In the genomic region with DNA sequence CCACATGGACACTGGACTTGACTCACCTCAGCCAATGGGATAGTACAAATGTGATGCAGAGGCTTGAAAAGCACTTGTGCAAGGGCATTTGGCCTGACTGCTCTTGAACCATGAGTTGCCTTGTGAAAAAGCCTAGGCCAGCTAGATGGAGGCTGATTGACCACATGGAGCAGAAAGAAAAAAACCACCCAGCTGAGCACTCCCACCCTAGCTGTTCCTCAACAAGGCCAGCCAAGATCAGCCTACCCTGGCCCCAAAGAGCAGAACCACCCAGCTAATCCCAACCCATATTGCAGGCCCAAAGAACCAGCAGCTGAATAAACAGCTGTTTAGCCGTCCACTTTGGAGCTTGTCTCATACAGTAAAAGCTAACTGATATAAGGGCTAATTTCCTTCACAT, we compare ENCODE assay signal across 2 cellular contexts.
TF ChIP-seq lines count a peak whose summit lies in the region.

No MANE protein-coding gene starts in this region.

TF ChIP-seq in HEK293, 187 proteins besides CTCF, POLR2A, EP300 and RAD21:
- TF ChIP-seq, protein P1, sequence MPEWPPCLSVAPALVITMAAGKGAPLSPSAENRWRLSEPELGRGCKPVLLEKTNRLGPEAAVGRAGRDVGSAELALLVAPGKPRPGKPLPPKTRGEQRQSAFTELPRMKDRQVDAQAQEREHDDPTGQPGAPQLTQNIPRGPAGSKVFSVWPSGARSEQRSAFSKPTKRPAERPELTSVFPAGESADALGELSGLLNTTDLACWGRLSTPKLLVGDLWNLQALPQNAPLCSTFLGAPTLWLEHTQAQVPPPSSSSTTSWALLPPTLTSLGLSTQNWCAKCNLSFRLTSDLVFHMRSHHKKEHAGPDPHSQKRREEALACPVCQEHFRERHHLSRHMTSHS (tag by site-specific recombination; IDR thresholded peaks at IDR 0.05), result no peak
- TF ChIP-seq ZNF24 (tag by site-specific recombination; IDR thresholded peaks at IDR 0.05) (no peak), SETDB1 (IDR thresholded peaks at IDR 0.05; ENCODE audit: insufficient read length, low read length) (peak; percentile 18)
- TF ChIP-seq, protein P2, sequence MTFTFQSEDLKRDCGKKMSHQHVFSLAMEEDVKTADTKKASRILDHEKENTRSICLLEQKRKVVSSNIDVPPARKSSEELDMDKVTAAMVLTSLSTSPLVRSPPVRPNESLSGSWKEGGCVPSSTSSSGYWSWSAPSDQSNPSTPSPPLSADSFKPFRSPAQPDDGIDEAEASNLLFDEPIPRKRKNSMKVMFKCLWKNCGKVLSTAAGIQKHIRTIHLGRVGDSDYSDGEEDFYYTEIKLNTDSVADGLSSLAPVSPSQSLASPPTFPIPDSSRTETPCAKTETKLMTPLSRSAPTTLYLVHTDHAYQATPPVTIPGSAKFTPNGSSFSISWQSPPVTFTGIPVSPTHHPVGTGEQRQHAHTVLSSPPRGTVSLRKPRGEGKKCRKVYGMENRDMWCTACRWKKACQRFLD (tag by site-specific recombination; IDR thresholded peaks at IDR 0.05), result no peak

TF ChIP-seq in HEK293T, 16 proteins besides CTCF, POLR2A, EP300 and RAD21 (continued from another document):
- TF ChIP-seq L3MBTL2 (conservative IDR thresholded peaks at IDR 0.05) (no peak), NFRKB (IDR thresholded peaks at IDR 0.05) (no peak), HDGF (IDR thresholded peaks at IDR 0.05; ENCODE audit: borderline replicate concordance) (no peak), ELF4 (IDR thresholded peaks at IDR 0.05) (no peak)
- TF ChIP-seq, protein P3, sequence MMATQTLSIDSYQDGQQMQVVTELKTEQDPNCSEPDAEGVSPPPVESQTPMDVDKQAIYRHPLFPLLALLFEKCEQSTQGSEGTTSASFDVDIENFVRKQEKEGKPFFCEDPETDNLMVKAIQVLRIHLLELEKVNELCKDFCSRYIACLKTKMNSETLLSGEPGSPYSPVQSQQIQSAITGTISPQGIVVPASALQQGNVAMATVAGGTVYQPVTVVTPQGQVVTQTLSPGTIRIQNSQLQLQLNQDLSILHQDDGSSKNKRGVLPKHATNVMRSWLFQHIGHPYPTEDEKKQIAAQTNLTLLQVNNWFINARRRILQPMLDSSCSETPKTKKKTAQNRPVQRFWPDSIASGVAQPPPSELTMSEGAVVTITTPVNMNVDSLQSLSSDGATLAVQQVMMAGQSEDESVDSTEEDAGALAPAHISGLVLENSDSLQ (IDR thresholded peaks at IDR 0.05), result no peak
